In the genomic region with DNA sequence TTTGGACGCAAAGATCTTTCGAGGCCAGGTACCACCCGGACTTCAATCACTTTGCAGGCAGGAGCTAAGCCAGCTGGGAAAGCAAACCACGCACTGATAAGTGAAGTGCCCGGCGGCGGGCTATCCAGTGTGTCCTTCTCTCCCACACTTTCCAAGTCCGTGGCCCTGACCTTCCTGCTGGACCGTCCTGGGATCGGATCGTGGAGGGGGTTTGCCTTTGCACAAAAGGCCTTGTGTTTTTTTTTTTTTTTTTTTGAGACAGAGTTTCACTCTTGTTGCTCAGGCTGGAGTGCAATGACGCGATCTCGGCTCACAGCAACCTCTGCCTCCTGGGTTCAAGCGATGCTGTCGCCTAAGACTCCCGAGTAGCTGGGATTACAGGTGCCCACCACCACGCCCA, we compare ENCODE assay signal across 3 cellular contexts. TPM values are rescaled to one million over a fixed set of nuclear protein-coding genes. Genes with fewer than 3 reads are reported as not detected.
"Had no signal": no experiment of that assay in that cellular context is flagged by ENCODE, and none has a peak within 500 bp of the region (broad histone marks: within the 10 kb centered on the region; RNA-seq: fewer than 3 reads in every experiment).

No MANE protein-coding gene starts in this region.

RNA-seq across cellular contexts. Expression of gene APOBEC3H, which starts 54.0 kb away (rescaled TPM):
- total RNA-seq: NCI-H460, Right ventricle myocardium superior, SJSA1 had no signal
